1 cellular context compared by ENCODE assay signal in genomic region chr5:173119719-173120118, GRCh38.
TF ChIP-seq lines count a peak whose summit lies in the region.

No MANE protein-coding gene starts in this region.

TF ChIP-seq in K562, 482 proteins besides CTCF, POLR2A, EP300 and RAD21 (continued from another document):
- no peak for TF ChIP-seq ZNF717 (CRISPR knock-in tag; IDR thresholded peaks at IDR 0.05)
- no peak for TF ChIP-seq ZFP30 (CRISPR knock-in tag; IDR thresholded peaks at IDR 0.05; ENCODE audit: borderline replicate concordance)
- TF ChIP-seq ZNF324 (CRISPR knock-in tag; IDR thresholded peaks at IDR 0.05) = peak; percentile 91
- no peak for TF ChIP-seq POLR2AphosphoS2 (IDR thresholded peaks at IDR 0.05; ENCODE audit: low read length)
- TF ChIP-seq ZNF174 (CRISPR knock-in tag; IDR thresholded peaks at IDR 0.05) = no peak
- no peak for TF ChIP-seq CHCHD3 (CRISPR knock-in tag; IDR thresholded peaks at IDR 0.05)
- no peak for TF ChIP-seq FOXJ3 (CRISPR knock-in tag; IDR thresholded peaks at IDR 0.05)
- TF ChIP-seq NCOA6 (IDR thresholded peaks at IDR 0.05) = no peak
- TF ChIP-seq SIX5 (IDR thresholded peaks at IDR 0.05; ENCODE audit: borderline replicate concordance in 1 of 2, insufficient read depth in 1 of 2, low read depth in 1 of 2, low read length in 2 of 2) = no peak
- no peak for TF ChIP-seq SMARCA5 (IDR thresholded peaks at IDR 0.05)
- TF ChIP-seq E2F4 (CRISPR knock-in tag; IDR thresholded peaks at IDR 0.05; ENCODE audit: low read depth) = no peak
- no peak for TF ChIP-seq KDM1A (IDR thresholded peaks at IDR 0.05)
- no peak for TF ChIP-seq TRIM24 (IDR thresholded peaks at IDR 0.05)
TF ChIP-seq in K562: peak in this region for 2.
